21 cellular contexts compared by ENCODE assay signal in the genomic region with DNA sequence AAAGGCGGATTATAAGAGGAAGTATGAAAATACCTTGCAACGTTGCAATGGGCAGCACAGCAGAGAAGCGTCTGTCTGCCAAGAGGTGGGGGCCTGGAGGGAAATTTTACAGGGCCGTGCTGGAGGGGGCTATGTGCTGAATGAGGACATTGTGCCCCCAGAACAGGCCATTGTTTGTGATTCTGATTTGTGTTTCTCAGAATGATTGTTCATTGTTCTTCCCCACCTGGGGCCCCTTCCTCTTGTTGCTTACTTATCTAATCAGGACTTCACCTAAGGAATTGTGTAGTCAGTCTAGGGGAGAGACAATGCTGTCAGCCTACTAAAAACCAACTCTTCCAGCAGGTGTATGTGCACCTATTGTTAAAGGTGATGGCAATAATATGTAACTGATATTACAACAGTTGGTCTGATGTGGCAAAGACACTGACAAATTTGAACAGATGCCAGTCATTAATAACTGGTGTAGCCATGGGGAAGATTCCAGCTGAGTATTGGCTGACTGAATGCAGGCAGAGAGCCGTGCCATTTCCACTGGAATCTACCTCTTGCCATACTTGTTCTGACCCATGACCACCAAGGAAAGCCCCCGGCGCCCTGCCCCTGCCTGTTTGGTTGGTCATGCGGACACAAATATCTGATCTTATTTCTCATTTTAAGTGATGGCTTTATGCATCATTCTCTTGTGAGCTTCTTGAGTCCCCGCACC. TPM values are rescaled to one million over a fixed set of nuclear protein-coding genes. Genes with fewer than 3 reads are reported as not detected.
A peak's percentile ranks its signal among the peaks of the same experiment; 100 is the strongest.
DNase-seq lines count a peak whose midpoint lies in the region; ATAC-seq and TF ChIP-seq lines count a peak whose summit lies in the region.
"Had no signal": no experiment of that assay in that cellular context is flagged by ENCODE, and none has a peak within 500 bp of the region (broad histone marks: within the 10 kb centered on the region; RNA-seq: fewer than 3 reads in every experiment).

No MANE protein-coding gene starts in this region.

- no peak overlapping the region for H3K27ac ChIP-seq in endodermal cell (ENCODE audit: low read depth, low read length)
- H3K27ac ChIP-seq: 22Rv1, tibial nerve had no signal

- H3K4me3 ChIP-seq in endodermal cell (ENCODE audit: low read length), result no peak overlapping the region
- H3K4me3 ChIP-seq: sigmoid colon, tibial nerve had no signal

- 69 to 87% methylated on average over 8 to 9 of the region's 9 CpGs for WGBS in endodermal cell (ENCODE audit: insufficient coverage in 1 of 2, insufficient read length in 1 of 2), 2 experiments

- no peaks in the 10 kb centered on the region for H3K27me3 ChIP-seq in endodermal cell (ENCODE audit: control insufficient read depth, insufficient read depth, low read length, poor library complexity, severe bottlenecking)
- H3K27me3 ChIP-seq: sigmoid colon, tibial nerve had no signal

- no peak for TF ChIP-seq CTCF in endodermal cell (conservative IDR thresholded peaks at IDR 0.05)

- intact Hi-C loops in posterior cingulate gyrus (cut with DNase I), result loop anchor here (2.0 to 10.0 kb wide), 4 partner anchors 86 to 400 kb away; a partner anchor contains a TSS

- H3K9me3 ChIP-seq in endodermal cell (ENCODE audit: control insufficient read depth, low read length), result peaks cover 7% of the 10 kb centered on the region
- H3K9me3 ChIP-seq: sigmoid colon, tibial nerve had no signal

- peak; percentile 22 for DNase-seq in DMS 273 (lab: John Stamatoyannopoulos, UW; ENCODE audit: unreplicated experiment)
- no peak for DNase-seq in DMS 273 treated with DMSO at 0.1 percent for 48 hours (lab: John Stamatoyannopoulos, UW)
- DNase-seq in NCI-H2171 (lab: John Stamatoyannopoulos, UW), result peak; percentile 73
- peak; percentile 65 for DNase-seq in endodermal cell
- peak in 6 of 10 donors; percentile 45 to 92 (median 60) for DNase-seq in posterior cingulate gyrus
- no peak for DNase-seq in 8988T
- DNase-seq in effector CD8-positive, alpha-beta T cell (lab: John Stamatoyannopoulos, UW), result no peak
- DNase-seq: DMS79 treated with DMSO at 0.1 percent for 48 hours; GOT3; immature natural killer cell; mammary epithelial cell; sigmoid colon; stimulated activated CD4-positive, alpha-beta T cell treated with anti-CD3 and anti-CD28 coated beads, Interleukin-2, amount 100 ng/mL, for 48 hours; stimulated activated CD8-positive, alpha-beta memory T cell treated with anti-CD3 and anti-CD28 coated beads, Interleukin-4, amount 100 ng/mL, for 48 hours had no signal

- no peaks in the 10 kb centered on the region for H3K36me3 Mint-ChIP-seq in endodermal cell (ENCODE audit: low read depth)
- H3K36me3 Mint-ChIP-seq: activated naive CD4-positive, alpha-beta T cell treated with anti-CD3 and anti-CD28 coated beads, Interleukin-2, amount 50 U/mL, for 24 hours; CD14-positive monocyte; immature natural killer cell had no signal

- peaks cover 27% of the 10 kb centered on the region for H3K4me1 ChIP-seq in endodermal cell (ENCODE audit: control insufficient read depth, insufficient read depth, low read length)

- peak overlapping the region; percentile 86 for H3K27ac Mint-ChIP-seq in endodermal cell
- H3K27ac Mint-ChIP-seq: T-helper 2 cell treated with Interferon-gamma antibody and Interleukin-4, amounts not matched to agents 5 μg/mL and 100 μg/mL, for 36 hours had no signal

- H3K4me1 Mint-ChIP-seq in endodermal cell, result peaks cover 49% of the 10 kb centered on the region

- H3K9ac ChIP-seq in endodermal cell (ENCODE audit: extremely low read depth, low read length, poor library complexity, severe bottlenecking), result peak overlapping the region; percentile 47

- H3K9me3 Mint-ChIP-seq in endodermal cell, result no peaks in the 10 kb centered on the region
- H3K9me3 Mint-ChIP-seq: activated naive CD4-positive, alpha-beta T cell treated with anti-CD3 and anti-CD28 coated beads, Interleukin-2, amount 50 U/mL, for 24 hours; CD14-positive monocyte; immature natural killer cell; neural crest cell; T-helper 2 cell treated with Interferon-gamma antibody and Interleukin-4, amounts not matched to agents 5 μg/mL and 100 μg/mL, for 36 hours had no signal

- H3K36me3 ChIP-seq in endodermal cell (ENCODE audit: control insufficient read depth, insufficient read depth, low read length), result no peaks in the 10 kb centered on the region
- H3K36me3 ChIP-seq: sigmoid colon, tibial nerve had no signal

- no peaks in the 10 kb centered on the region for H3K27me3 Mint-ChIP-seq in endodermal cell (ENCODE audit: insufficient read depth)
- H3K27me3 Mint-ChIP-seq: activated naive CD4-positive, alpha-beta T cell treated with anti-CD3 and anti-CD28 coated beads, Interleukin-2, amount 50 U/mL, for 24 hours had no signal

- no peak overlapping the region for H3K4me3 Mint-ChIP-seq in endodermal cell
- H3K4me3 Mint-ChIP-seq: activated naive CD4-positive, alpha-beta T cell treated with anti-CD3 and anti-CD28 coated beads, Interleukin-2, amount 50 U/mL, for 24 hours; CD14-positive monocyte; immature natural killer cell; neural crest cell; T-helper 2 cell treated with Interferon-gamma antibody and Interleukin-4, amounts not matched to agents 5 μg/mL and 100 μg/mL, for 36 hours had no signal

- no peak for ATAC-seq in GM19023 (IDR thresholded peaks at IDR 0.05; ENCODE audit: unreplicated experiment)

RNA-seq across cellular contexts. Expression of a gene that starts 45.2 kb away (rescaled TPM):
- 10 to 100 TPM; 21.5 to 25.2 TPM for total RNA-seq in endodermal cell
- 11.4 TPM for polyA plus RNA-seq in endodermal cell (2013, experiment 1 of 2)
- polyA plus RNA-seq in endodermal cell (2013, experiment 2 of 2), result 10.1 TPM

Comparison
In these comparisons a context has a peak if more than half of its experiments do, and no peak if none do; other contexts are left out.
1. DNase-seq: peak in DMS 273 (single experiment), NCI-H2171 (single experiment), endodermal cell (single experiment) and posterior cingulate gyrus (6 of 10); none in DMS 273 treated with DMSO at 0.1 percent for 48 hours (single experiment), 8988T (single experiment) and effector CD8-positive, alpha-beta T cell (single experiment).